9 cellular contexts compared by ENCODE assay signal in the genomic region with DNA sequence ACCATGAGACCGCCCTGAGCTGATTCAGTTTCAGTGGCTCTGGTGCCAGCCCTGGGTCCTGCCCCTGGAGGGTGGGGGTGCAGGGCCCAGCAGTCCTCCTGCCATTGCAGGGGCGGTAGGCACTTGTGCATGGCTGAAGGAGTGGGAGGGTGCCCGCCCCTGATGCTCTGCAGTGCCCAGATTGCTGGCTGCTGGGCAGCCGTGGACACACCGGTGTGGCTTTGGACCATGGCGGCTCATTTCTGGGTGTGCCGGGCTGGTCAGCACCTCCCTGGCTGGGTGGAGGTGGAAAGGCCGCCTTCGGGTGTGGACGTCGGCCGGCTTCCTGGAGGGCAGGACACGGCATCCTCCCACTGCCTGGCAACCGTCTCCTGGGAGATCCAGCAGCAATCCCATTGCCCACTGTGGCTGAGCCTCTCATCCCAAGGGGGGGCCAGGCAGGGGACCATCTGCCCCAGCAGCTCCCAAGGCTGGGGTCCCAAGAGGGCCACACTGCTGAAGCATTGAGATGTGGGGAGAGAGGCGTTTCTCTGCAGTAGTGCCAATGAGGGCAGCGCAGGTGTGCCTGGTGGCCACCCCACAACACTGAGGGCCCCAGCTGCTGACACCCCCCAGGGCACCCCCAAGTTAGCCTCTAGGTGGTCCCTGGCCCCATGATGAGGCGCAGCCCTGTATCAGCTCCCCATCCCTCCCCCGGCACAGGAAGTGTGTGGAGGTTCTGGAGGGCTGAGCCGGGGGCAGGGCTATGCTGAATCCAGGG. TPM values are rescaled to one million over a fixed set of nuclear protein-coding genes. Genes with fewer than 3 reads are reported as not detected.
DNase-seq lines count a peak whose midpoint lies in the region; ATAC-seq and TF ChIP-seq lines count a peak whose summit lies in the region.
"Had no signal": no experiment of that assay in that cellular context is flagged by ENCODE, and none has a peak within 500 bp of the region (broad histone marks: within the 10 kb centered on the region; RNA-seq: fewer than 3 reads in every experiment).

No MANE protein-coding gene starts in this region.

- WGBS in smooth muscle cell (ENCODE audit: low lambda C conversion rate): 78% methylated on average over 19 of the region's 19 CpGs

- H3K36me3 ChIP-seq in smooth muscle cell (ENCODE audit: low read depth): no peaks in the 10 kb centered on the region
- peaks cover 0 to 7% of the 10 kb centered on the region in 2 donors for H3K36me3 ChIP-seq in vagina

- H3K36me3 Mint-ChIP-seq in activated naive CD8-positive, alpha-beta T cell: no peaks in the 10 kb centered on the region

- TF ChIP-seq POLR2A in vagina (IDR thresholded peaks at IDR 0.05): no peak

- peak overlapping the region; percentile 63 for H3K4me2 ChIP-seq in smooth muscle cell

- H4K20me1 ChIP-seq in smooth muscle cell (ENCODE audit: low read depth): peaks cover 99% of the 10 kb centered on the region

- H3K4me3 Mint-ChIP-seq in activated naive CD8-positive, alpha-beta T cell: peak overlapping the region; percentile 85

- H3K9me3 ChIP-seq in smooth muscle cell (replicated peaks; ENCODE audit: low read depth): no peaks in the 10 kb centered on the region
- H3K9me3 ChIP-seq in vagina: no peaks in the 10 kb centered on the region

- H3K9ac ChIP-seq in smooth muscle cell (ENCODE audit: low read depth): no peak overlapping the region

- intact Hi-C loops in vagina (cut with DNase I): no loop called here

- peak overlapping the region; percentile 41 for H3K27ac ChIP-seq in smooth muscle cell (ENCODE audit: low read depth)
- no peak overlapping the region for H3K27ac ChIP-seq in vagina
- H3K27ac ChIP-seq: foreskin keratinocyte had no signal

- peak overlapping the region; percentile 76 for H3K27ac Mint-ChIP-seq in activated naive CD8-positive, alpha-beta T cell

- peaks cover 18% of the 10 kb centered on the region for H3K4me1 Mint-ChIP-seq in activated naive CD8-positive, alpha-beta T cell (ENCODE audit: low read depth)

- H3K4me3 ChIP-seq in smooth muscle cell (no peak overlapping the region), vagina (no peak overlapping the region)

- H3K27me3 Mint-ChIP-seq in activated naive CD8-positive, alpha-beta T cell: no peaks in the 10 kb centered on the region

- ATAC-seq in HG02973 (IDR thresholded peaks at IDR 0.05; ENCODE audit: unreplicated experiment): peak; percentile 21
- ATAC-seq in GM19324 (IDR thresholded peaks at IDR 0.05; ENCODE audit: low FRiP score, unreplicated experiment): no peak
- ATAC-seq: foreskin keratinocyte had no signal

- peak; percentile 18 for DNase-seq in activated CD4-positive, alpha-beta T cell treated with anti-CD3 and anti-CD28 coated beads for 48 hours
- DNase-seq in activated CD4-positive, alpha-beta T cell treated with anti-CD3 and anti-CD28 coated beads, Interleukin-2, amount 50 U/mL, for 4 hours: no peak
- no peak for DNase-seq in smooth muscle cell (lab: John Stamatoyannopoulos, UW; ENCODE audit: unreplicated experiment)
- DNase-seq in vagina (ENCODE audit: extremely low spot score in 2 of 2): no peak
- DNase-seq in AG08396 (ENCODE audit: low spot score): no peak
- DNase-seq: foreskin keratinocyte had no signal

- no peaks in the 10 kb centered on the region for H3F3A ChIP-seq in smooth muscle cell (ENCODE audit: low read depth)

- TF ChIP-seq CTCF in smooth muscle cell (IDR thresholded peaks at IDR 0.05; ENCODE audit: borderline replicate concordance, insufficient read depth, poor library complexity, severe bottlenecking): no peak
- no peak for TF ChIP-seq CTCF in vagina (IDR thresholded peaks at IDR 0.05)

- no peak overlapping the region for H2AFZ ChIP-seq in smooth muscle cell (ENCODE audit: low read depth)

- H3K4me1 ChIP-seq in smooth muscle cell (ENCODE audit: low read depth): peaks cover 16% of the 10 kb centered on the region
- H3K4me1 ChIP-seq in vagina: peaks cover 49% of the 10 kb centered on the region
- H3K4me1 ChIP-seq: foreskin keratinocyte had no signal

- peaks cover 67% of the 10 kb centered on the region for H3K79me2 ChIP-seq in smooth muscle cell (ENCODE audit: low read depth)

- H3K27me3 ChIP-seq in smooth muscle cell (ENCODE audit: low read depth): no peaks in the 10 kb centered on the region
- no peaks in the 10 kb centered on the region for H3K27me3 ChIP-seq in vagina
- H3K27me3 ChIP-seq: foreskin keratinocyte had no signal

- H3K9me3 Mint-ChIP-seq in activated naive CD8-positive, alpha-beta T cell (ENCODE audit: low read depth): no peaks in the 10 kb centered on the region

RNA-seq across cellular contexts. Expression of gene TTYH3, which starts 12.9 kb away (rescaled TPM):
- 42.9 and 51.5 TPM in 2 replicates for total RNA-seq in smooth muscle cell
- 153 and 179 TPM in 2 replicates for polyA plus RNA-seq in smooth muscle cell
- total RNA-seq in vagina: 33.9 TPM

RNA-seq across cellular contexts. Expression of gene AMZ1, which starts 43.3 kb away (rescaled TPM):
- total RNA-seq in smooth muscle cell (1.1 and 1.4 TPM in 2 replicates), vagina (1.2 TPM)
- 0.63 and 2.4 TPM in 2 replicates for polyA plus RNA-seq in smooth muscle cell
- total RNA-seq: foreskin keratinocyte had no signal
- polyA plus RNA-seq: foreskin keratinocyte had no signal
